14 cellular contexts compared by ENCODE assay signal in the genomic region with DNA sequence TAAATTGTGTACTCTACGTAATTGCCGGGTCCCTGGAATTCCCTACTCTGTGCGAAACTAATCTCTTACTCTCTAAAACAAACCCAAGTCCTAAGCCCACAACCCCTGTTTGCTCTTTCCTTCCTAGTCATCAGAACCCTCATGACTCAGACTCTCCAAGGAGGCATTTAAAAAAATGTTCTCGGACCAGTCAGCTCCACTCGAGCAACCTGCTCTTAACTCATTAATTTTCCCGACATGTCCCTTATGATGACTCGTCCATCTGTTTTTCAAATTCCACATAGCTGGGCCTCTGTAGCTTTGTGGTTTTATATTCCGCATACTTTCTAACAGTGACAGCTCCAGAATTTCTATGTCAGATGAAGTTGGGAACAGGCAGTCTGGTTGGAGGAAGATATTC. TPM values are rescaled to one million over a fixed set of nuclear protein-coding genes. Genes with fewer than 3 reads are reported as not detected.
DNase-seq lines count a peak whose midpoint lies in the region; ATAC-seq, FAIRE-seq and TF ChIP-seq lines count a peak whose summit lies in the region.
"Had no signal": no experiment of that assay in that cellular context is flagged by ENCODE, and none has a peak within 500 bp of the region (broad histone marks: within the 10 kb centered on the region; RNA-seq: fewer than 3 reads in every experiment).

No MANE protein-coding gene starts in this region.

- H4K8ac ChIP-seq in mesenchymal stem cell (ENCODE audit: low read length), result no peak overlapping the region

- no peak overlapping the region for H4K91ac ChIP-seq in mesenchymal stem cell (ENCODE audit: low read length)

- H3K36me3 ChIP-seq in mesenchymal stem cell (ENCODE audit: control insufficient read depth in 1 of 2, insufficient read depth in 2 of 2, low read depth in 1 of 2, low read length in 2 of 2) (no peaks in the 10 kb centered on the region), endodermal cell (ENCODE audit: control insufficient read depth, insufficient read depth, low read length) (no peaks in the 10 kb centered on the region)

- no peak overlapping the region for H3K4me2 ChIP-seq in mesenchymal stem cell (ENCODE audit: low read length, poor library complexity, severe bottlenecking)

- peaks cover 41% of the 10 kb centered on the region for H3K27me3 Mint-ChIP-seq in activated CD8-positive, alpha-beta T cell treated with anti-CD3 and anti-CD28 coated beads, Interleukin-2, amount 10 ng/mL, durations not matched to agents 7 days and 5 days (ENCODE audit: low read depth)
- peaks cover 9% of the 10 kb centered on the region for H3K27me3 Mint-ChIP-seq in endodermal cell (ENCODE audit: insufficient read depth)

- no peaks in the 10 kb centered on the region for H3K79me1 ChIP-seq in mesenchymal stem cell (replicated peaks; ENCODE audit: low read length, poor library complexity, severe bottlenecking)

- H3K4me3 Mint-ChIP-seq in activated CD8-positive, alpha-beta T cell treated with anti-CD3 and anti-CD28 coated beads, Interleukin-2, amount 10 ng/mL, durations not matched to agents 7 days and 5 days, result no peak overlapping the region
- H3K4me3 Mint-ChIP-seq in endodermal cell, result no peak overlapping the region
- H3K4me3 Mint-ChIP-seq: H9 had no signal

- H2BK120ac ChIP-seq in mesenchymal stem cell (ENCODE audit: low read depth, low read length), result no peak overlapping the region

- no peak overlapping the region for H3K9ac ChIP-seq in mesenchymal stem cell (ENCODE audit: low read length)
- H3K9ac ChIP-seq in endodermal cell (ENCODE audit: extremely low read depth, low read length, poor library complexity, severe bottlenecking), result no peak overlapping the region

- POLR2A ChIA-PET in activated CD8-positive, alpha-beta T cell treated with anti-CD3 and anti-CD28 coated beads, Interleukin-2, amount 10 ng/mL, durations not matched to agents 7 days and 5 days (lab: Charles Lee), result no interaction called here

- FAIRE-seq in HTR-8/SVneo (lab: Jason Lieb, UNC), result no peak

- H3K18ac ChIP-seq in mesenchymal stem cell (ENCODE audit: low read depth in 1 of 2, low read length in 2 of 2), result no peak overlapping the region

- H3K27ac ChIP-seq in mesenchymal stem cell (ENCODE audit: low read length, poor library complexity, severe bottlenecking) (peak overlapping the region; percentile 48), endodermal cell (ENCODE audit: low read depth, low read length) (no peak overlapping the region)
- H3K27ac ChIP-seq: HL-60 had no signal

- no peak overlapping the region for H2BK15ac ChIP-seq in mesenchymal stem cell (ENCODE audit: low read depth, poor library complexity, severe bottlenecking)

- no peaks in the 10 kb centered on the region for H3K9me3 Mint-ChIP-seq in activated CD8-positive, alpha-beta T cell treated with anti-CD3 and anti-CD28 coated beads, Interleukin-2, amount 10 ng/mL, durations not matched to agents 7 days and 5 days (ENCODE audit: insufficient read depth)
- no peaks in the 10 kb centered on the region for H3K9me3 Mint-ChIP-seq in endodermal cell
- H3K9me3 Mint-ChIP-seq: H9 had no signal

- no peak for ATAC-seq in activated CD8-positive, alpha-beta T cell treated with anti-CD3 and anti-CD28 coated beads, Interleukin-2, amount 10 ng/mL, durations not matched to agents 7 days and 5 days
- ATAC-seq in GM18868 (IDR thresholded peaks at IDR 0.05; ENCODE audit: unreplicated experiment), result no peak

- H3K4me1 ChIP-seq in mesenchymal stem cell (ENCODE audit: control insufficient read depth, insufficient read depth, low read depth, low read length), result peaks cover 9% of the 10 kb centered on the region
- no peaks in the 10 kb centered on the region for H3K4me1 ChIP-seq in endodermal cell (ENCODE audit: control insufficient read depth, insufficient read depth, low read length)

- H3K4me1 Mint-ChIP-seq in activated CD8-positive, alpha-beta T cell treated with anti-CD3 and anti-CD28 coated beads, Interleukin-2, amount 10 ng/mL, durations not matched to agents 7 days and 5 days (ENCODE audit: low read depth), result peaks cover 2% of the 10 kb centered on the region
- H3K4me1 Mint-ChIP-seq in endodermal cell, result peaks cover 2% of the 10 kb centered on the region

- no peak overlapping the region for H2AFZ ChIP-seq in mesenchymal stem cell (ENCODE audit: low read depth, low read length)

- CTCF ChIA-PET in activated CD8-positive, alpha-beta T cell treated with anti-CD3 and anti-CD28 coated beads, Interleukin-2, amount 10 ng/mL, durations not matched to agents 7 days and 5 days (lab: Charles Lee), result no interaction called here

- WGBS in mesenchymal stem cell, result under 1% methylated on average over 8 of the region's 8 CpGs
- 86 to 92% methylated on average over 5 to 8 of the region's 8 CpGs for WGBS in endodermal cell (ENCODE audit: insufficient coverage in 1 of 2, insufficient read length in 1 of 2), 2 experiments

- H3K4ac ChIP-seq in mesenchymal stem cell (ENCODE audit: low read depth in 1 of 2, low read length in 2 of 2), result no peak overlapping the region

- no peak overlapping the region for H3K27ac Mint-ChIP-seq in activated CD8-positive, alpha-beta T cell treated with anti-CD3 and anti-CD28 coated beads, Interleukin-2, amount 10 ng/mL, durations not matched to agents 7 days and 5 days
- no peak overlapping the region for H3K27ac Mint-ChIP-seq in endodermal cell
- H3K27ac Mint-ChIP-seq: H9 had no signal

- H2AK5ac ChIP-seq in mesenchymal stem cell (ENCODE audit: low read length, severe bottlenecking), result no peak overlapping the region

- H3K4me3 ChIP-seq in AG10803 (ENCODE audit: low read length) (no peak overlapping the region), cardiac fibroblast (replicated peaks in 1 of 2; ENCODE audit: low read depth in 2 of 2, low read length in 2 of 2) (no peak overlapping the region), mesenchymal stem cell (ENCODE audit: insufficient read depth in 1 of 2, low read depth in 1 of 2, low read length in 2 of 2) (no peak overlapping the region), endodermal cell (ENCODE audit: low read length) (no peak overlapping the region)

- H3K14ac ChIP-seq in mesenchymal stem cell (ENCODE audit: low read length in 2 of 2), result no peak overlapping the region

- H3K9me3 ChIP-seq in mesenchymal stem cell (ENCODE audit: control insufficient read depth, low read length) (no peaks in the 10 kb centered on the region), endodermal cell (ENCODE audit: control insufficient read depth, low read length) (no peaks in the 10 kb centered on the region)

- no peaks in the 10 kb centered on the region for H3K36me3 Mint-ChIP-seq in activated CD8-positive, alpha-beta T cell treated with anti-CD3 and anti-CD28 coated beads, Interleukin-2, amount 10 ng/mL, durations not matched to agents 7 days and 5 days (ENCODE audit: low read depth)
- H3K36me3 Mint-ChIP-seq in endodermal cell (ENCODE audit: low read depth), result no peaks in the 10 kb centered on the region

- DNase-seq in AG10803 (ENCODE audit: low read depth) (peak; percentile 79), HTR-8/SVneo (ENCODE audit: insufficient read length, low spot score) (peak; percentile 87), cardiac fibroblast (ENCODE audit: low read depth in 2 of 2) (peak; percentile 56 to 73), mesenchymal stem cell (peak; percentile 94), endodermal cell (no peak), Ammon's horn (ENCODE audit: low spot score) (no peak)
- no peak for DNase-seq in activated CD8-positive, alpha-beta T cell treated with anti-CD3 and anti-CD28 coated beads, Interleukin-2, amount 10 ng/mL, durations not matched to agents 7 days and 5 days
- DNase-seq: central memory CD4-positive, alpha-beta T cell; H9; NCI-H2227 treated with DMSO at 0.1 percent for 48 hours; T-helper 1 cell had no signal

- H3K23ac ChIP-seq in mesenchymal stem cell (ENCODE audit: low read length in 2 of 2), result no peak overlapping the region

- H2BK5ac ChIP-seq in mesenchymal stem cell (ENCODE audit: low read depth, low read length, poor library complexity, severe bottlenecking), result no peak overlapping the region

- H3K27me3 ChIP-seq in mesenchymal stem cell (ENCODE audit: control insufficient read depth in 1 of 2, insufficient read depth in 1 of 2, low read length in 2 of 2) (no peaks in the 10 kb centered on the region), endodermal cell (ENCODE audit: control insufficient read depth, insufficient read depth, low read length, poor library complexity, severe bottlenecking) (no peaks in the 10 kb centered on the region)

- H2BK12ac ChIP-seq in mesenchymal stem cell (ENCODE audit: low read length in 2 of 2), result no peak overlapping the region

- TF ChIP-seq CTCF in AG10803 (conservative IDR thresholded peaks at IDR 0.05; ENCODE audit: low read length) (no peak), cardiac fibroblast (IDR thresholded peaks at IDR 0.05; ENCODE audit: low read depth, low read length) (no peak), endodermal cell (conservative IDR thresholded peaks at IDR 0.05) (no peak)

RNA-seq across cellular contexts. Expression of a gene that starts 2.6 kb away (rescaled TPM):
- polyA plus RNA-seq in mesenchymal stem cell (2013, experiment 1 of 2), result not detected
- not detected for polyA plus RNA-seq in mesenchymal stem cell (2013, experiment 2 of 2)
- total RNA-seq in activated CD8-positive, alpha-beta T cell treated with anti-CD3 and anti-CD28 coated beads, Interleukin-2, amount 10 ng/mL, durations not matched to agents 7 days and 5 days, result not detected
- not detected for total RNA-seq in endodermal cell
- not detected for polyA plus RNA-seq in endodermal cell (2013, experiment 1 of 2)
- not detected for polyA plus RNA-seq in endodermal cell (2013, experiment 2 of 2)
- total RNA-seq: H9, posterior vena cava had no signal

RNA-seq across cellular contexts. Expression of a gene that starts 24.2 kb away (rescaled TPM):
- polyA plus RNA-seq in mesenchymal stem cell (2013, experiment 1 of 2), result not detected
- polyA plus RNA-seq in mesenchymal stem cell (2013, experiment 2 of 2), result not detected
- not detected for total RNA-seq in activated CD8-positive, alpha-beta T cell treated with anti-CD3 and anti-CD28 coated beads, Interleukin-2, amount 10 ng/mL, durations not matched to agents 7 days and 5 days
- not detected for total RNA-seq in endodermal cell
- not detected for polyA plus RNA-seq in endodermal cell (2013, experiment 1 of 2)
- not detected for polyA plus RNA-seq in endodermal cell (2013, experiment 2 of 2)
- total RNA-seq: H9, posterior vena cava had no signal

Comparison
In these comparisons a context has a peak if more than half of its experiments do, and no peak if none do; other contexts are left out.
1. DNase-seq: peak in AG10803 (single experiment), HTR-8/SVneo (single experiment), cardiac fibroblast (2 of 2) and mesenchymal stem cell (single experiment); none in activated CD8-positive, alpha-beta T cell treated with anti-CD3 and anti-CD28 coated beads, Interleukin-2, amount 10 ng/mL, durations not matched to agents 7 days and 5 days (single experiment), endodermal cell (single experiment) and Ammon's horn (single experiment).